In genomic region chr1:98824724-98825123, GRCh38 we compare ENCODE assay signal across 25 cellular contexts.
"Had no signal": no experiment of that assay in that cellular context is flagged by ENCODE, and none has a peak within 500 bp of the region (broad histone marks: within the 10 kb centered on the region; RNA-seq: fewer than 3 reads in every experiment).

No MANE protein-coding gene starts in this region.

- ATAC-seq: activated CD8-positive, alpha-beta T cell treated with anti-CD3 and anti-CD28 coated beads for 36 hours; activated T-cell treated with anti-CD3 and anti-CD28 coated beads, Interleukin-2, amount 50 U/mL, for 72 hours; SK-N-SH treated with all-trans-retinoic acid at 6 μM for 48 hours; T-helper 17 cell had no signal

- H3K4me3 ChIP-seq: adrenal gland, SJSA1 had no signal

- H3K4me1 ChIP-seq: adrenal gland, SJSA1 had no signal

- DNase-seq: activated CD4-positive, alpha-beta T cell treated with anti-CD3 and anti-CD28 coated beads, Interleukin-2, amount 50 U/mL, for 1 hour; activated CD4-positive, CD25-positive, alpha-beta regulatory T cell; activated CD8-positive, alpha-beta memory T cell treated with anti-CD3 and anti-CD28 coated beads, Interleukin-2, amount 50 U/mL, for 4 hours; activated CD8-positive, alpha-beta T cell treated with anti-CD3 and anti-CD28 coated beads for 36 hours; activated gamma-delta T cell treated with Interleukin-2 at 50 U/mL for 16 hours; activated naive CD4-positive, alpha-beta T cell treated with anti-CD3 and anti-CD28 coated beads, Interleukin-2, amount 10 ng/mL, durations not matched to agents 7 days and 5 days; activated naive CD8-positive, alpha-beta T cell treated with anti-CD3 and anti-CD28 coated beads, Interleukin-2, amount 10 ng/mL, durations not matched to agents 7 days and 5 days; activated T-cell treated with anti-CD3 and anti-CD28 coated beads, Interleukin-2, amount 50 U/mL, for 72 hours; adrenal gland; anterior cingulate cortex; KG1; NCI-H1092; NCI-H1417; NCI-H1930; NCI-H2171; NCI-H2227 treated with DMSO at 0.1 percent for 48 hours; NCI-H526; NCI-H82; SHP77; T-helper 17 cell; T-helper 9 cell had no signal

- FAIRE-seq: RCC 7860, TTC549 had no signal

- H3K36me3 ChIP-seq: adrenal gland, SJSA1 had no signal

- H3K27me3 ChIP-seq: adrenal gland, SJSA1 had no signal

- H3K9me3 ChIP-seq: adrenal gland, SJSA1 had no signal

- H3K27ac ChIP-seq: adrenal gland, SJSA1 had no signal
